ENCODE assay signal across 1 cellular context in the genomic region with DNA sequence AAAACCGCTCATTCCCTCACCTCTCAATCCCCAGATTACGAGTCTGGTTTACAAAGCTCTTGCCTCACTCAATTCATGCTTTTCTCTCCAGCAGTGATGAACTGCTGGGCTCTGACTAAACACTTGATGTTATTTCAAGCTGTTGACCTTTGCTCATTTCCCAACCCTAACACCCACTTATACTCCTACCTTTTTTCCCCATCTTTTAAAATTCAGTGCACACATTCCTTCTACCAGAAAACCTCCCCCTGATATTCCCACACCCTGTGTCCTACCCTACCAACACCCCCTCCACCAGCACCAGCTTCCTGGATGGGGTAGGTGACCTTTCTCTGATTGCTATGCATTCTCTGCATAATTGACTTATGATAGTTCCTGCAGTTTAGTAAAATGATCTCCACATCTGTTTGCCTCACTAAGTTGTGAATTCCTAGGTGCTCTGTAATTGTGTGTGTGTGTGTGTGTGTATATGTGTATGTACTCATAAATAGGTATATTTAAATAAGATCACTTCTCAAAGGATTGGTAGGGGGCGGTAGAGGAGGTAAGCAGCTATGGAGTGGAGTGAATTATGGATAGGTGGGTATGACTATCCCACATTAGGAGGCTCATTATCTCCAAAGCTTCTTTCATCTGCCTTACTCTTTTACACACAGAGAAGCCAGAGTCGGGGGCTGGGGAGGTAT.
TF ChIP-seq lines count a peak whose summit lies in the region.

No MANE protein-coding gene starts in this region.

TF ChIP-seq in HepG2, 621 proteins besides CTCF, POLR2A, EP300 and RAD21 (continued from another document and continues in another):
- TF ChIP-seq BCL6 (CRISPR knock-in tag; IDR thresholded peaks at IDR 0.05): peak; percentile 23; the same call in 1 of the 2 replicates
- no peak for TF ChIP-seq SP140L (CRISPR knock-in tag; IDR thresholded peaks at IDR 0.05; ENCODE audit: borderline replicate concordance)
- TF ChIP-seq ZNF3 (CRISPR knock-in tag; IDR thresholded peaks at IDR 0.05): no peak
- no peak for TF ChIP-seq SAFB2 (CRISPR knock-in tag; IDR thresholded peaks at IDR 0.05; ENCODE audit: borderline replicate concordance, low read depth)
- TF ChIP-seq SRSF1 (optimal IDR thresholded peaks at IDR 0.05; ENCODE audit: low read depth, low read length): no peak
- TF ChIP-seq PAF1 (CRISPR knock-in tag; IDR thresholded peaks at IDR 0.05): no peak
- 0 out of 2 replicates have a peak, but pooled peaks have one; percentile 10 for TF ChIP-seq TBX3 (IDR thresholded peaks at IDR 0.05; ENCODE audit: borderline replicate concordance)
- TF ChIP-seq HMG20B (CRISPR knock-in tag; conservative IDR thresholded peaks at IDR 0.05): no peak
- TF ChIP-seq AGO1 (IDR thresholded peaks at IDR 0.05; ENCODE audit: low read depth, low read length, poor library complexity, severe bottlenecking): no peak
- no peak for TF ChIP-seq ZNF558 (CRISPR knock-in tag; IDR thresholded peaks at IDR 0.05; ENCODE audit: borderline replicate concordance)
- TF ChIP-seq, protein P1, sequence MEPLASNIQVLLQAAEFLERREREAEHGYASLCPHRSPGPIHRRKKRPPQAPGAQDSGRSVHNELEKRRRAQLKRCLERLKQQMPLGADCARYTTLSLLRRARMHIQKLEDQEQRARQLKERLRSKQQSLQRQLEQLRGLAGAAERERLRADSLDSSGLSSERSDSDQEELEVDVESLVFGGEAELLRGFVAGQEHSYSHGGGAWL (CRISPR knock-in tag; IDR thresholded peaks at IDR 0.05): no peak
- TF ChIP-seq ZNF260 (CRISPR knock-in tag; IDR thresholded peaks at IDR 0.05; ENCODE audit: borderline replicate concordance, low read depth): no peak
- TF ChIP-seq, protein P2, sequence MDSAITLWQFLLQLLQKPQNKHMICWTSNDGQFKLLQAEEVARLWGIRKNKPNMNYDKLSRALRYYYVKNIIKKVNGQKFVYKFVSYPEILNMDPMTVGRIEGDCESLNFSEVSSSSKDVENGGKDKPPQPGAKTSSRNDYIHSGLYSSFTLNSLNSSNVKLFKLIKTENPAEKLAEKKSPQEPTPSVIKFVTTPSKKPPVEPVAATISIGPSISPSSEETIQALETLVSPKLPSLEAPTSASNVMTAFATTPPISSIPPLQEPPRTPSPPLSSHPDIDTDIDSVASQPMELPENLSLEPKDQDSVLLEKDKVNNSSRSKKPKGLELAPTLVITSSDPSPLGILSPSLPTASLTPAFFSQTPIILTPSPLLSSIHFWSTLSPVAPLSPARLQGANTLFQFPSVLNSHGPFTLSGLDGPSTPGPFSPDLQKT (CRISPR knock-in tag; IDR thresholded peaks at IDR 0.05; ENCODE audit: borderline replicate concordance): no peak
- TF ChIP-seq NFE2 (CRISPR knock-in tag; IDR thresholded peaks at IDR 0.05): no peak
- TF ChIP-seq, protein P3, sequence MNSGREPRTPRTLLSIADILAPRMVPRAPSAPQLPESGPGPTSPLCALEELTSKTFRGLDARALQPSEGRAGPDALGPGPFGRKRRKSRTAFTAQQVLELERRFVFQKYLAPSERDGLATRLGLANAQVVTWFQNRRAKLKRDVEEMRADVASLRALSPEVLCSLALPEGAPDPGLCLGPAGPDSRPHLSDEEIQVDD (CRISPR knock-in tag; IDR thresholded peaks at IDR 0.05; ENCODE audit: borderline replicate concordance): no peak
- TF ChIP-seq PAWR (CRISPR knock-in tag; IDR thresholded peaks at IDR 0.05; ENCODE audit: borderline replicate concordance): no peak
- no peak for TF ChIP-seq GABPB1 (CRISPR knock-in tag; IDR thresholded peaks at IDR 0.05)
- TF ChIP-seq ZBTB42 (CRISPR knock-in tag; IDR thresholded peaks at IDR 0.05): 0 out of 2 replicates have a peak, but pooled peaks have one; percentile 33
- TF ChIP-seq TCF7L2 (IDR thresholded peaks at IDR 0.05; ENCODE audit: low read depth, low read length): no peak
- TF ChIP-seq MXI1 (IDR thresholded peaks at IDR 0.05; ENCODE audit: borderline replicate concordance, low read depth, low read length): no peak
- TF ChIP-seq ARNT2 (CRISPR knock-in tag; IDR thresholded peaks at IDR 0.05; ENCODE audit: low read depth): no peak
- TF ChIP-seq HDAC6 (IDR thresholded peaks at IDR 0.05; ENCODE audit: low read depth, low read length): no peak
- TF ChIP-seq, protein P4, sequence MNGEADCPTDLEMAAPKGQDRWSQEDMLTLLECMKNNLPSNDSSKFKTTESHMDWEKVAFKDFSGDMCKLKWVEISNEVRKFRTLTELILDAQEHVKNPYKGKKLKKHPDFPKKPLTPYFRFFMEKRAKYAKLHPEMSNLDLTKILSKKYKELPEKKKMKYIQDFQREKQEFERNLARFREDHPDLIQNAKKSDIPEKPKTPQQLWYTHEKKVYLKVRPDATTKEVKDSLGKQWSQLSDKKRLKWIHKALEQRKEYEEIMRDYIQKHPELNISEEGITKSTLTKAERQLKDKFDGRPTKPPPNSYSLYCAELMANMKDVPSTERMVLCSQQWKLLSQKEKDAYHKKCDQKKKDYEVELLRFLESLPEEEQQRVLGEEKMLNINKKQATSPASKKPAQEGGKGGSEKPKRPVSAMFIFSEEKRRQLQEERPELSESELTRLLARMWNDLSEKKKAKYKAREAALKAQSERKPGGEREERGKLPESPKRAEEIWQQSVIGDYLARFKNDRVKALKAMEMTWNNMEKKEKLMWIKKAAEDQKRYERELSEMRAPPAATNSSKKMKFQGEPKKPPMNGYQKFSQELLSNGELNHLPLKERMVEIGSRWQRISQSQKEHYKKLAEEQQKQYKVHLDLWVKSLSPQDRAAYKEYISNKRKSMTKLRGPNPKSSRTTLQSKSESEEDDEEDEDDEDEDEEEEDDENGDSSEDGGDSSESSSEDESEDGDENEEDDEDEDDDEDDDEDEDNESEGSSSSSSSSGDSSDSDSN (CRISPR knock-in tag; IDR thresholded peaks at IDR 0.05): no peak
- TF ChIP-seq, protein P5, sequence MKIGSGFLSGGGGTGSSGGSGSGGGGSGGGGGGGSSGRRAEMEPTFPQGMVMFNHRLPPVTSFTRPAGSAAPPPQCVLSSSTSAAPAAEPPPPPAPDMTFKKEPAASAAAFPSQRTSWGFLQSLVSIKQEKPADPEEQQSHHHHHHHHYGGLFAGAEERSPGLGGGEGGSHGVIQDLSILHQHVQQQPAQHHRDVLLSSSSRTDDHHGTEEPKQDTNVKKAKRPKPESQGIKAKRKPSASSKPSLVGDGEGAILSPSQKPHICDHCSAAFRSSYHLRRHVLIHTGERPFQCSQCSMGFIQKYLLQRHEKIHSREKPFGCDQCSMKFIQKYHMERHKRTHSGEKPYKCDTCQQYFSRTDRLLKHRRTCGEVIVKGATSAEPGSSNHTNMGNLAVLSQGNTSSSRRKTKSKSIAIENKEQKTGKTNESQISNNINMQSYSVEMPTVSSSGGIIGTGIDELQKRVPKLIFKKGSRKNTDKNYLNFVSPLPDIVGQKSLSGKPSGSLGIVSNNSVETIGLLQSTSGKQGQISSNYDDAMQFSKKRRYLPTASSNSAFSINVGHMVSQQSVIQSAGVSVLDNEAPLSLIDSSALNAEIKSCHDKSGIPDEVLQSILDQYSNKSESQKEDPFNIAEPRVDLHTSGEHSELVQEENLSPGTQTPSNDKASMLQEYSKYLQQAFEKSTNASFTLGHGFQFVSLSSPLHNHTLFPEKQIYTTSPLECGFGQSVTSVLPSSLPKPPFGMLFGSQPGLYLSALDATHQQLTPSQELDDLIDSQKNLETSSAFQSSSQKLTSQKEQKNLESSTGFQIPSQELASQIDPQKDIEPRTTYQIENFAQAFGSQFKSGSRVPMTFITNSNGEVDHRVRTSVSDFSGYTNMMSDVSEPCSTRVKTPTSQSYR (CRISPR knock-in tag; IDR thresholded peaks at IDR 0.05; ENCODE audit: borderline replicate concordance): 0 out of 2 replicates have a peak, but pooled peaks have one; percentile 5
- no peak for TF ChIP-seq ZNF251 (CRISPR knock-in tag; IDR thresholded peaks at IDR 0.05)
- no peak for TF ChIP-seq ARHGAP35 (CRISPR knock-in tag; IDR thresholded peaks at IDR 0.05; ENCODE audit: borderline replicate concordance)
- no peak for TF ChIP-seq ZNF772 (CRISPR knock-in tag; IDR thresholded peaks at IDR 0.05)
- TF ChIP-seq NR2F6 (IDR thresholded peaks at IDR 0.05): peak; percentile 68
- peak; percentile 40; the same call in 1 of the 2 replicates for TF ChIP-seq NR2F6 (CRISPR knock-in tag; IDR thresholded peaks at IDR 0.05)
- TF ChIP-seq DNMT1 (CRISPR knock-in tag; IDR thresholded peaks at IDR 0.05): no peak
- TF ChIP-seq, protein P6, sequence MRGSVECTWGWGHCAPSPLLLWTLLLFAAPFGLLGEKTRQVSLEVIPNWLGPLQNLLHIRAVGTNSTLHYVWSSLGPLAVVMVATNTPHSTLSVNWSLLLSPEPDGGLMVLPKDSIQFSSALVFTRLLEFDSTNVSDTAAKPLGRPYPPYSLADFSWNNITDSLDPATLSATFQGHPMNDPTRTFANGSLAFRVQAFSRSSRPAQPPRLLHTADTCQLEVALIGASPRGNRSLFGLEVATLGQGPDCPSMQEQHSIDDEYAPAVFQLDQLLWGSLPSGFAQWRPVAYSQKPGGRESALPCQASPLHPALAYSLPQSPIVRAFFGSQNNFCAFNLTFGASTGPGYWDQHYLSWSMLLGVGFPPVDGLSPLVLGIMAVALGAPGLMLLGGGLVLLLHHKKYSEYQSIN (CRISPR knock-in tag; IDR thresholded peaks at IDR 0.05; ENCODE audit: borderline replicate concordance): no peak
- TF ChIP-seq ZNF101 (CRISPR knock-in tag; IDR thresholded peaks at IDR 0.05; ENCODE audit: borderline replicate concordance, low read depth): no peak
- 0 out of 2 replicates have a peak, but pooled peaks have one; percentile 14 for TF ChIP-seq DPF2 (CRISPR knock-in tag; IDR thresholded peaks at IDR 0.05; ENCODE audit: borderline replicate concordance, low read depth)
- TF ChIP-seq, protein P7, sequence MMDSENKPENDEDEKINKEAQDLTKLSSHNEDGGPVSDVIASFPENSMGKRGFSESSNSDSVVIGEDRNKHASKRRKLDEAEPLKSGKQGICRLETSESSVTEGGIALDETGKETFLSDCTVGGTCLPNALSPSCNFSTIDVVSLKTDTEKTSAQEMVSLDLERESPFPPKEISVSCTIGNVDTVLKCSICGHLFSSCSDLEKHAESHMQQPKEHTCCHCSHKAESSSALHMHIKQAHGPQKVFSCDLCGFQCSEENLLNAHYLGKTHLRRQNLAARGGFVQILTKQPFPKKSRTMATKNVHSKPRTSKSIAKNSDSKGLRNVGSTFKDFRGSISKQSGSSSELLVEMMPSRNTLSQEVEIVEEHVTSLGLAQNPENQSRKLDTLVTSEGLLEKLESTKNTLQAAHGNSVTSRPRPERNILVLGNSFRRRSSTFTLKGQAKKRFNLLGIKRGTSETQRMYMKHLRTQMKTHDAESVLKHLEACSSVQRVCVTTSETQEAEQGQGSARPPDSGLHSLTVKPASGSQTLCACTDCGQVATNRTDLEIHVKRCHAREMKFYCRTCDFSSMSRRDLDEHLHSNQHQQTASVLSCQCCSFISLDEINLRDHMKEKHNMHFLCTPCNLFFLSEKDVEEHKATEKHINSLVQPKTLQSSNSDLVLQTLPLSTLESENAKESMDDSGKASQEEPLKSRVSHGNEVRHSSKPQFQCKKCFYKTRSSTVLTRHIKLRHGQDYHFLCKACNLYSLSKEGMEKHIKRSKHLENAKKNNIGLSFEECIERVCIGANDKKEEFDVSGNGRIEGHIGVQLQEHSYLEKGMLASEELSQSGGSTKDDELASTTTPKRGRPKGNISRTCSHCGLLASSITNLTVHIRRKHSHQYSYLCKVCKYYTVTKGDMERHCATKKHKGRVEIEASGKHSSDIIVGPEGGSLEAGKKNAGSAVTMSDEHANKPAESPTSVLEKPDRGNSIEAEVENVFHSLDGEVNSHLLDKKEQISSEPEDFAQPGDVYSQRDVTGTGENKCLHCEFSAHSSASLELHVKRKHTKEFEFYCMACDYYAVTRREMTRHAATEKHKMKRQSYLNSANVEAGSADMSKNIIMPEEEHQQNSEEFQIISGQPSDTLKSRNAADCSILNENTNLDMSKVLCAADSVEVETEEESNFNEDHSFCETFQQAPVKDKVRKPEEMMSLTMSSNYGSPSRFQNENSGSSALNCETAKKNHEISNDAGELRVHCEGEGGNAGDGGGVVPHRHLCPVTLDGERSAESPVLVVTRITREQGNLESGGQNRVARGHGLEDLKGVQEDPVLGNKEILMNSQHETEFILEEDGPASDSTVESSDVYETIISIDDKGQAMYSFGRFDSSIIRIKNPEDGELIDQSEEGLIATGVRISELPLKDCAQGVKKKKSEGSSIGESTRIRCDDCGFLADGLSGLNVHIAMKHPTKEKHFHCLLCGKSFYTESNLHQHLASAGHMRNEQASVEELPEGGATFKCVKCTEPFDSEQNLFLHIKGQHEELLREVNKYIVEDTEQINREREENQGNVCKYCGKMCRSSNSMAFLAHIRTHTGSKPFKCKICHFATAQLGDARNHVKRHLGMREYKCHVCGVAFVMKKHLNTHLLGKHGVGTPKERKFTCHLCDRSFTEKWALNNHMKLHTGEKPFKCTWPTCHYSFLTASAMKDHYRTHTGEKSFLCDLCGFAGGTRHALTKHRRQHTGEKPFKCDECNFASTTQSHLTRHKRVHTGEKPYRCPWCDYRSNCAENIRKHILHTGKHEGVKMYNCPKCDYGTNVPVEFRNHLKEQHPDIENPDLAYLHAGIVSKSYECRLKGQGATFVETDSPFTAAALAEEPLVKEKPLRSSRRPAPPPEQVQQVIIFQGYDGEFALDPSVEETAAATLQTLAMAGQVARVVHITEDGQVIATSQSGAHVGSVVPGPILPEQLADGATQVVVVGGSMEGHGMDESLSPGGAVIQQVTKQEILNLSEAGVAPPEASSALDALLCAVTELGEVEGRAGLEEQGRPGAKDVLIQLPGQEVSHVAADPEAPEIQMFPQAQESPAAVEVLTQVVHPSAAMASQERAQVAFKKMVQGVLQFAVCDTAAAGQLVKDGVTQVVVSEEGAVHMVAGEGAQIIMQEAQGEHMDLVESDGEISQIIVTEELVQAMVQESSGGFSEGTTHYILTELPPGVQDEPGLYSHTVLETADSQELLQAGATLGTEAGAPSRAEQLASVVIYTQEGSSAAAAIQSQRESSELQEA (CRISPR knock-in tag; IDR thresholded peaks at IDR 0.05; ENCODE audit: not compliant biosample characterization): no peak
- no peak for TF ChIP-seq ZNF782 (CRISPR knock-in tag; IDR thresholded peaks at IDR 0.05; ENCODE audit: borderline replicate concordance)
- TF ChIP-seq, protein P8, sequence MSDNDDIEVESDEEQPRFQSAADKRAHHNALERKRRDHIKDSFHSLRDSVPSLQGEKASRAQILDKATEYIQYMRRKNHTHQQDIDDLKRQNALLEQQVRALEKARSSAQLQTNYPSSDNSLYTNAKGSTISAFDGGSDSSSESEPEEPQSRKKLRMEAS (IDR thresholded peaks at IDR 0.05): no peak
- no peak for TF ChIP-seq ZNF614 (CRISPR knock-in tag; IDR thresholded peaks at IDR 0.05; ENCODE audit: borderline replicate concordance)
- no peak for TF ChIP-seq ZKSCAN1 (IDR thresholded peaks at IDR 0.05; ENCODE audit: low read length)
- no peak for TF ChIP-seq MIER2 (CRISPR knock-in tag; IDR thresholded peaks at IDR 0.05)
- TF ChIP-seq POGZ (CRISPR knock-in tag; IDR thresholded peaks at IDR 0.05): peak; percentile 43; the same call in 1 of the 2 replicates
- TF ChIP-seq ZNF598 (CRISPR knock-in tag; IDR thresholded peaks at IDR 0.05; ENCODE audit: borderline replicate concordance): no peak
- TF ChIP-seq NR2C2 (CRISPR knock-in tag; IDR thresholded peaks at IDR 0.05; ENCODE audit: borderline replicate concordance): 0 out of 2 replicates have a peak, but pooled peaks have one; percentile 23
- TF ChIP-seq ZNF496 (CRISPR knock-in tag; IDR thresholded peaks at IDR 0.05; ENCODE audit: insufficient replicate concordance): no peak
- no peak for TF ChIP-seq SNAPC2 (CRISPR knock-in tag; IDR thresholded peaks at IDR 0.05)
- no peak for TF ChIP-seq ZNF160 (CRISPR knock-in tag; IDR thresholded peaks at IDR 0.05)
- no peak for TF ChIP-seq ZNF343 (CRISPR knock-in tag; IDR thresholded peaks at IDR 0.05)
